In genomic region chr1:40317394-40318074, GRCh38 we compare ENCODE assay signal across 10 cellular contexts. TPM values are rescaled to one million over a fixed set of nuclear protein-coding genes. Genes with fewer than 3 reads are reported as not detected.
DNase-seq lines count a peak whose midpoint lies in the region; ATAC-seq, FAIRE-seq and TF ChIP-seq lines count a peak whose summit lies in the region.
"Had no signal": no experiment of that assay in that cellular context is flagged by ENCODE, and none has a peak within 500 bp of the region (broad histone marks: within the 10 kb centered on the region; RNA-seq: fewer than 3 reads in every experiment).

No MANE protein-coding gene starts in this region.

- no peak for FAIRE-seq in H54 (lab: Jason Lieb, UNC)

- H4K20me1 ChIP-seq in OCI-LY3 (ENCODE audit: insufficient read depth, low read length) = no peaks in the 10 kb centered on the region

- no peak overlapping the region for H3K9ac ChIP-seq in OCI-LY3 (ENCODE audit: low read length)

- no peak for TF ChIP-seq EP300 in esophagus muscularis mucosa (IDR thresholded peaks at IDR 0.05)

- peak overlapping the region; percentile 93; the same call in 1 of the 2 replicates for H3K4me2 ChIP-seq in OCI-LY3 (ENCODE audit: low read length)

- H3K4me3 ChIP-seq in OCI-LY3 (ENCODE audit: low read length) (no peak overlapping the region), esophagus muscularis mucosa (peak overlapping the region; percentile 50 to 62 (median 52)), psoas muscle (peak overlapping the region; percentile 51)

- H3K27me3 ChIP-seq in OCI-LY3 (ENCODE audit: low read depth, low read length) (peaks cover 9% of the 10 kb centered on the region; the same call in 1 of the 2 replicates), esophagus muscularis mucosa (peaks cover 0 to 52% (median 20%) of the 10 kb centered on the region in 4 donors), psoas muscle (ENCODE audit: insufficient read depth in 3 of 3, low read length in 2 of 3) (peaks cover 0 to 53% (median 18%) of the 10 kb centered on the region in 3 donors)

- WGBS in esophagus muscularis mucosa = 74% methylated on average over 9 of the region's 21 CpGs
- WGBS in psoas muscle, 3 donors = 23 to 51% (median 34%) methylated on average over 14 to 21 of the region's 21 CpGs

- H3K27ac ChIP-seq in OCI-LY3 (ENCODE audit: low read length) (no peak overlapping the region), esophagus muscularis mucosa (replicated peaks in 1 of 4) (no peak overlapping the region), psoas muscle (no peak overlapping the region)

- H3K4me1 ChIP-seq in OCI-LY3 (ENCODE audit: low read length) (peaks cover 31% of the 10 kb centered on the region), esophagus muscularis mucosa (peaks cover 24 to 31% (median 30%) of the 10 kb centered on the region in 4 donors), psoas muscle (peaks cover 13% of the 10 kb centered on the region)

- TF ChIP-seq CTCF in GM10248 (IDR thresholded peaks at IDR 0.05; ENCODE audit: control extremely low read depth, extremely low read depth, low read depth, missing control alignments) = no peak
- no peak for TF ChIP-seq CTCF in OCI-LY3 (IDR thresholded peaks at IDR 0.05; ENCODE audit: low read depth, low read length)
- no peak for TF ChIP-seq CTCF in esophagus muscularis mucosa (IDR thresholded peaks at IDR 0.05)
- TF ChIP-seq CTCF in psoas muscle (IDR thresholded peaks at IDR 0.05) = no peak

- H3K36me3 ChIP-seq in OCI-LY3 (replicated peaks; ENCODE audit: low read depth, low read length) (no peaks in the 10 kb centered on the region), esophagus muscularis mucosa (no peaks in the 10 kb centered on the region), psoas muscle (ENCODE audit: insufficient read depth in 1 of 2, low read depth in 1 of 2) (no peaks in the 10 kb centered on the region)

- H3K9me3 ChIP-seq in OCI-LY3 (ENCODE audit: insufficient read depth, low read length) = no peaks in the 10 kb centered on the region
- no peaks in the 10 kb centered on the region for H3K9me3 ChIP-seq in esophagus muscularis mucosa
- no peaks in the 10 kb centered on the region for H3K9me3 ChIP-seq in psoas muscle

- TF ChIP-seq POLR2A in esophagus muscularis mucosa (IDR thresholded peaks at IDR 0.05; ENCODE audit: low read depth) (no peak), erythroblast (IDR thresholded peaks at IDR 0.05; ENCODE audit: low read length) (no peak), H54 (IDR thresholded peaks at IDR 0.05; ENCODE audit: low read depth, low read length) (no peak)

- ATAC-seq in psoas muscle (no peak), HG03442 (IDR thresholded peaks at IDR 0.05; ENCODE audit: unreplicated experiment) (no peak)

- DNase-seq in GM10248 (ENCODE audit: extremely low spot score) = peak; percentile 24
- no peak for DNase-seq in esophagus muscularis mucosa (ENCODE audit: extremely low spot score)
- no peak for DNase-seq in psoas muscle
- DNase-seq in erythroblast (lab: John Stamatoyannopoulos, UW) = no peak
- DNase-seq in NCI-H187 (lab: John Stamatoyannopoulos, UW) = no peak
- no peak for DNase-seq in H54 (ENCODE audit: insufficient read length, low spot score)
- DNase-seq: activated CD4-positive, alpha-beta T cell treated with anti-CD3 and anti-CD28 coated beads, Interleukin-2, amount 50 U/mL, for 1 hour; NCI-H1694 had no signal

- H3K79me2 ChIP-seq in OCI-LY3 (ENCODE audit: low read length) = no peaks in the 10 kb centered on the region

- intact Hi-C loops in esophagus muscularis mucosa (cut with DNase I) (loop anchor here (5.0 kb wide), 2 partner anchors 60 to 155 kb away; partner anchors contain the start of genes RLF and ZMPSTE24), psoas muscle (cut with DNase I) (loop anchor here in 1 of 2 donors (5.0 kb wide), 1 partner anchor 165 kb away; no protein-coding TSS in a partner anchor)

- no peak overlapping the region for H2AFZ ChIP-seq in OCI-LY3 (ENCODE audit: low read depth, low read length)

- CTCF ChIA-PET in GM10248 (lab: Yijun Ruan, JAX) = interaction anchor here (1.1 to 10.7 kb wide), 9 partner anchors 17 to 174 kb away, joined by 3 to 168 read pairs (median 7); no protein-coding TSS in a partner anchor

- POLR2A ChIA-PET in GM10248 (lab: Yijun Ruan, JAX) = no interaction called here

RNA-seq across cellular contexts. Expression of gene COL9A2, which starts 0.4 kb away (rescaled TPM):
- total RNA-seq in esophagus muscularis mucosa (1 to 10 TPM; 1.2 to 2.5 (median 1.7) TPM), psoas muscle (under 1 TPM in 3 of 4 donors, not detected in 1; 0.15 to 0.21 (median 0.18) TPM)
- under 1 TPM; 0.06 to 0.18 (median 0.12) TPM for polyA plus RNA-seq in psoas muscle

RNA-seq across cellular contexts. Expression of gene SMAP2, which starts 56.0 kb away (rescaled TPM):
- 10 to 100 TPM; 20.7 to 39.3 (median 29.2) TPM for total RNA-seq in esophagus muscularis mucosa
- 10 to 100 TPM in 3 of 4 donors, 1 to 10 TPM in 1; 6.9 to 35.0 (median 15.3) TPM for total RNA-seq in psoas muscle
- 10 to 100 TPM; 18.0 to 32.2 (median 18.4) TPM for polyA plus RNA-seq in psoas muscle

RNA-seq across cellular contexts. Expression of gene ZMPSTE24, which starts 59.5 kb away (rescaled TPM):
- total RNA-seq in esophagus muscularis mucosa = 10 to 100 TPM; 37.4 to 49.8 (median 48.9) TPM
- total RNA-seq in psoas muscle = 10 to 100 TPM; 12.7 to 26.1 (median 18.9) TPM
- 10 to 100 TPM; 22.2 to 60.2 (median 33.8) TPM for polyA plus RNA-seq in psoas muscle
